17 cellular contexts compared by ENCODE assay signal in genomic region chr13:20823071-20823470, GRCh38.
"Had no signal": no experiment of that assay in that cellular context is flagged by ENCODE, and none has a peak within 500 bp of the region (broad histone marks: within the 10 kb centered on the region; RNA-seq: fewer than 3 reads in every experiment).

No MANE protein-coding gene starts in this region.

- H3K27me3 ChIP-seq: breast epithelium, esophagus squamous epithelium, right lobe of liver, spleen, testis, upper lobe of right lung had no signal

- H3K36me3 ChIP-seq: breast epithelium, right lobe of liver had no signal

- H3K4me1 ChIP-seq: breast epithelium, upper lobe of right lung had no signal

- DNase-seq: activated CD4-positive, alpha-beta memory T cell treated with anti-CD3 and anti-CD28 coated beads, Interleukin-2, amount 10 ng/mL, durations not matched to agents 7 days and 5 days; activated CD4-positive, alpha-beta T cell treated with anti-CD3 and anti-CD28 coated beads for 48 hours; activated CD4-positive, CD25-positive, alpha-beta regulatory T cell; activated naive CD4-positive, alpha-beta T cell treated with anti-CD3 and anti-CD28 coated beads, Interleukin-2, amount 50 U/mL, for 16 hours; activated T-cell treated with anti-CD3 and anti-CD28 coated beads, Interleukin-2, amount 50 U/mL, for 4 hours; effector CD8-positive, alpha-beta T cell; esophagus squamous epithelium; naive B cell; right lobe of liver; spleen; stimulated activated CD4-positive, alpha-beta T cell treated with anti-CD3 and anti-CD28 coated beads, Interleukin-4, amount 100 ng/mL, for 4 hours; T-cell; testis; upper lobe of right lung had no signal

- ATAC-seq: activated T-cell treated with anti-CD3 and anti-CD28 coated beads, Interleukin-2, amount 50 U/mL, for 4 hours; right lobe of liver; SK-N-SH treated with all-trans-retinoic acid at 6 μM for 48 hours; stimulated activated memory B cell treated with anti-CD40 and anti-IgM and Interleukin-4, amounts not matched to agents 10 μg/mL and 1 μg/mL and 100 μg/mL, for 72 hours; T-cell; upper lobe of right lung had no signal

- H3K27ac ChIP-seq: breast epithelium, esophagus squamous epithelium, right lobe of liver, spleen, testis, upper lobe of right lung had no signal

- H3K9me3 ChIP-seq: breast epithelium, esophagus squamous epithelium, right lobe of liver, spleen, testis, upper lobe of right lung had no signal

- H3K4me3 ChIP-seq: breast epithelium, esophagus squamous epithelium, right lobe of liver, spleen, testis, upper lobe of right lung had no signal
